8 cellular contexts compared by ENCODE assay signal in genomic region chrX:18768-19454, GRCh38.
DNase-seq lines count a peak whose midpoint lies in the region; ATAC-seq, FAIRE-seq and TF ChIP-seq lines count a peak whose summit lies in the region.
"Not testable (repeated sequence)": the region's sequence is repeated elsewhere in the genome, so short reads cannot be mapped to it uniquely, and the experiment has no call there.

No MANE protein-coding gene starts in this region.

- H3K9me3 ChIP-seq in Panc1 (ENCODE audit: control insufficient read depth, insufficient read depth, low read depth, low read length); endothelial cell of umbilical vein (replicated peaks; ENCODE audit: control insufficient read depth, insufficient read depth, low read length): not testable (repeated sequence)

- not testable (repeated sequence) for H3K9ac ChIP-seq in endothelial cell of umbilical vein (replicated peaks; ENCODE audit: extremely low read depth, insufficient read depth, low read length)

- DNase-seq in Panc1 (ENCODE audit: low read depth, low spot score); endothelial cell of umbilical vein (ENCODE audit: low read depth, low spot score): not testable (repeated sequence)
- peak; percentile 7 to 74 for DNase-seq in activated T-cell treated with anti-CD3 and anti-CD28 coated beads, Interleukin-2, amount 50 U/mL, for 72 hours
- DNase-seq in natural killer cell: peak; percentile 49
- DNase-seq in type B pancreatic cell (ENCODE audit: extremely low spot score, unreplicated experiment): peak; percentile 72

- peak; percentile 85 for FAIRE-seq in endothelial cell of umbilical vein (lab: Jason Lieb, UNC)

- H3K27me3 ChIP-seq in Panc1 (ENCODE audit: control insufficient read depth, insufficient read depth, low read length); endothelial cell of umbilical vein (ENCODE audit: control insufficient read depth in 2 of 2, insufficient read depth in 2 of 2, low read length in 2 of 2): not testable (repeated sequence)

- not testable (repeated sequence) for H3K36me3 ChIP-seq in Panc1 (ENCODE audit: control insufficient read depth, insufficient read depth, low read length); endothelial cell of umbilical vein (ENCODE audit: control insufficient read depth in 2 of 2, extremely low read depth in 1 of 2, insufficient read depth in 2 of 2, low read length in 2 of 2)

- TF ChIP-seq POLR2A in endothelial cell of umbilical vein (IDR thresholded peaks at IDR 0.05; ENCODE audit: low read depth, low read length): not testable (repeated sequence)

- not testable (repeated sequence) for H3K27me3 Mint-ChIP-seq in activated T-cell treated with anti-CD3 and anti-CD28 coated beads, Interleukin-2, amount 50 U/mL, for 72 hours (ENCODE audit: low read depth); natural killer cell (ENCODE audit: low read depth in 2 of 2); type B pancreatic cell

- BruUV-seq in Panc1 (replicated peaks; lab: Mats Ljungman, UMichigan); endothelial cell of umbilical vein (replicated peaks; lab: Mats Ljungman, UMichigan): not testable (repeated sequence)

- ATAC-seq in GM18867 (IDR thresholded peaks at IDR 0.05; ENCODE audit: unreplicated experiment) (peak; percentile 94), GM21529 (IDR thresholded peaks at IDR 0.05; ENCODE audit: unreplicated experiment) (peak; percentile 95), HG03064 (IDR thresholded peaks at IDR 0.05; ENCODE audit: low read depth, unreplicated experiment) (peak; percentile 95), Panc1 (peak; percentile 79), natural killer cell (peak in 2 of 3 donors; percentile 88 to 95)
- peak; percentile 91 to 93 for ATAC-seq in activated T-cell treated with anti-CD3 and anti-CD28 coated beads, Interleukin-2, amount 50 U/mL, for 72 hours (replicated peaks in 1 of 2)

- dilution Hi-C loops in endothelial cell of umbilical vein (cut with MboI; ENCODE audit: extremely low pct_ligation_motif_present, low sequenced_read_pairs): not testable (repeated sequence)

- not testable (repeated sequence) for H3K4me1 ChIP-seq in Panc1 (ENCODE audit: control insufficient read depth, insufficient read depth, low read length); endothelial cell of umbilical vein (ENCODE audit: control insufficient read depth, extremely low read depth, insufficient read depth, low read length)

- not testable (repeated sequence) for H3K4me3 ChIP-seq in Panc1 (ENCODE audit: low read depth in 2 of 2, low read length in 2 of 2); endothelial cell of umbilical vein (replicated peaks in 1 of 3; ENCODE audit: insufficient read depth in 1 of 3, low read depth in 1 of 3, low read length in 3 of 3)

- H3K4me2 ChIP-seq in endothelial cell of umbilical vein (ENCODE audit: insufficient read depth, low read length): not testable (repeated sequence)

- not testable (repeated sequence) for H3K9me3 Mint-ChIP-seq in activated T-cell treated with anti-CD3 and anti-CD28 coated beads, Interleukin-2, amount 50 U/mL, for 72 hours; natural killer cell; type B pancreatic cell

- H3K79me2 ChIP-seq in endothelial cell of umbilical vein (ENCODE audit: control insufficient read depth, insufficient read depth, low read length): not testable (repeated sequence)

- intact Hi-C loops in Panc1 (cut with micrococcal nuclease; ENCODE audit: unreplicated experiment); endothelial cell of umbilical vein (cut with micrococcal nuclease); natural killer cell (cut with micrococcal nuclease): not testable (repeated sequence)

- H3K36me3 Mint-ChIP-seq in activated T-cell treated with anti-CD3 and anti-CD28 coated beads, Interleukin-2, amount 50 U/mL, for 72 hours (ENCODE audit: insufficient read depth in 2 of 2); natural killer cell; type B pancreatic cell: not testable (repeated sequence)

- POLR2A ChIA-PET in Panc1 (lab: Charles Lee); endothelial cell of umbilical vein (lab: Charles Lee): not testable (repeated sequence)

- not testable (repeated sequence) for H3K4me3 Mint-ChIP-seq in activated T-cell treated with anti-CD3 and anti-CD28 coated beads, Interleukin-2, amount 50 U/mL, for 72 hours; type B pancreatic cell
- peak overlapping the region; percentile 43 for H3K4me3 Mint-ChIP-seq in natural killer cell

- H4K20me1 ChIP-seq in endothelial cell of umbilical vein (replicated peaks; ENCODE audit: control insufficient read depth, extremely low read depth, insufficient read depth, low read length): not testable (repeated sequence)

- CTCF ChIA-PET in Panc1 (lab: Charles Lee); endothelial cell of umbilical vein (lab: Charles Lee): not testable (repeated sequence)

- not testable (repeated sequence) for H3K27ac Mint-ChIP-seq in activated T-cell treated with anti-CD3 and anti-CD28 coated beads, Interleukin-2, amount 50 U/mL, for 72 hours; natural killer cell; type B pancreatic cell

- in situ Hi-C loops in Panc1 (cut with HindIII; ENCODE audit: low pct_unique_long_range_greater_than_20kb, low sequenced_read_pairs): not testable (repeated sequence)

- not testable (repeated sequence) for TF ChIP-seq CTCF in Panc1 (IDR thresholded peaks at IDR 0.05); endothelial cell of umbilical vein (IDR thresholded peaks at IDR 0.05; ENCODE audit: extremely low read depth in 1 of 2, insufficient read depth in 1 of 2, low read depth in 1 of 2, low read length in 2 of 2); natural killer cell (IDR thresholded peaks at IDR 0.05); type B pancreatic cell (conservative IDR thresholded peaks at IDR 0.05)

- H3K27ac ChIP-seq in Panc1 (ENCODE audit: low read length); endothelial cell of umbilical vein (ENCODE audit: insufficient read depth, low read depth, low read length): not testable (repeated sequence)

- H3K4me1 Mint-ChIP-seq in activated T-cell treated with anti-CD3 and anti-CD28 coated beads, Interleukin-2, amount 50 U/mL, for 72 hours (ENCODE audit: low read depth); natural killer cell; type B pancreatic cell (ENCODE audit: unreplicated experiment): not testable (repeated sequence)

- not testable (repeated sequence) for H3K9me1 ChIP-seq in endothelial cell of umbilical vein (replicated peaks; ENCODE audit: control insufficient read depth, extremely low read depth, insufficient read depth, low read length)

- not testable (repeated sequence) for H2AFZ ChIP-seq in endothelial cell of umbilical vein (ENCODE audit: low read depth, low read length)
